Comparison of ENCODE assay signal across 8 cellular contexts in genomic region chr19:7098701-7099596, GRCh38. TPM values are rescaled to one million over a fixed set of nuclear protein-coding genes. Genes with fewer than 3 reads are reported as not detected.
A peak's percentile ranks its signal among the peaks of the same experiment; 100 is the strongest.
DNase-seq lines count a peak whose midpoint lies in the region; ATAC-seq and TF ChIP-seq lines count a peak whose summit lies in the region.

No MANE protein-coding gene starts in this region.

- peak overlapping the region; percentile 45 to 54 for H3K4me3 ChIP-seq in prostate gland

- peak overlapping the region; percentile 97 for H3K27ac ChIP-seq in angular gyrus (ENCODE audit: low read depth, low read length)
- peak overlapping the region; percentile 85 to 91 for H3K27ac ChIP-seq in prostate gland

- no peaks in the 10 kb centered on the region for H3K27me3 Mint-ChIP-seq in T-helper 17 cell

- peaks cover 8% of the 10 kb centered on the region for H3K4me1 Mint-ChIP-seq in T-helper 17 cell

- TF ChIP-seq POLR2A in prostate gland (IDR thresholded peaks at IDR 0.05): peak; percentile 31

- DNase-seq in NCI-H1694 (lab: John Stamatoyannopoulos, UW): peak; percentile 87
- DNase-seq in T-helper 17 cell: peak; percentile 68 to 87 (median 73)
- DNase-seq in left ventricle myocardium superior: peak; percentile 92
- peak; percentile 87 for DNase-seq in prostate gland (ENCODE audit: low spot score)
- DNase-seq in ureter (ENCODE audit: low spot score): peak; percentile 95

- peaks cover 4% of the 10 kb centered on the region for H3K9me3 ChIP-seq in T-helper 17 cell (ENCODE audit: control insufficient read depth, low read length, poor library complexity, severe bottlenecking)
- H3K9me3 ChIP-seq in prostate gland: no peaks in the 10 kb centered on the region

- no peaks in the 10 kb centered on the region for H3K4me1 ChIP-seq in prostate gland (replicated peaks)

- H3K27me3 ChIP-seq in prostate gland (replicated peaks; ENCODE audit: insufficient read depth): no peaks in the 10 kb centered on the region

- H3K27ac Mint-ChIP-seq in T-helper 17 cell: peak overlapping the region; percentile 91

- ATAC-seq in GM18498 (IDR thresholded peaks at IDR 0.05; ENCODE audit: unreplicated experiment): peak; percentile 88
- peak; percentile 84 for ATAC-seq in HG02884 (IDR thresholded peaks at IDR 0.05; ENCODE audit: unreplicated experiment)
- ATAC-seq in T-helper 17 cell: peak; percentile 94
- peak; percentile 93 for ATAC-seq in left ventricle myocardium superior

- peak overlapping the region; percentile 95 for H3K4me3 Mint-ChIP-seq in T-helper 17 cell

- intact Hi-C loops in left ventricle myocardium superior (cut with micrococcal nuclease): no loop called here
- intact Hi-C loops in prostate gland (cut with DNase I): loop anchor here (2.0 to 10.0 kb wide), 2 partner anchors 242 to 536 kb away; partner anchors contain the start of genes PCP2 and STXBP2

- TF ChIP-seq CTCF in prostate gland (IDR thresholded peaks at IDR 0.05): no peak

- no peaks in the 10 kb centered on the region for H3K36me3 ChIP-seq in prostate gland

- WGBS in prostate gland: under 1% methylated on average over 78 of the region's 78 CpGs

- H3K36me3 Mint-ChIP-seq in T-helper 17 cell (ENCODE audit: low read depth): no peaks in the 10 kb centered on the region

RNA-seq across cellular contexts. Expression of gene ZNF557, which starts 29.4 kb away (rescaled TPM):
- total RNA-seq in T-helper 17 cell: 10 to 100 TPM in 1 of 2 donors, 1 to 10 TPM in 1; 9.4 to 11.2 TPM
- 3.2 TPM for total RNA-seq in left ventricle myocardium superior
- 10 to 100 TPM; 12.2 to 14.7 TPM for total RNA-seq in prostate gland
- total RNA-seq in ureter: 14.8 TPM

RNA-seq across cellular contexts. Expression of gene MBD3L3, which starts 40.5 kb away (rescaled TPM):
- not detected for total RNA-seq in T-helper 17 cell
- total RNA-seq in left ventricle myocardium superior: not detected
- 1 to 10 TPM in 1 of 2 donors, not detected in 1; 1.5 TPM for total RNA-seq in prostate gland
- total RNA-seq in ureter: not detected

RNA-seq across cellular contexts. Expression of gene MBD3L2, which starts 49.8 kb away (rescaled TPM):
- not detected for total RNA-seq in T-helper 17 cell
- total RNA-seq in left ventricle myocardium superior: not detected
- total RNA-seq in prostate gland: not detected
- total RNA-seq in ureter: not detected

RNA-seq across cellular contexts. Expression of gene MBD3L4, which starts 59.0 kb away (rescaled TPM):
- total RNA-seq in T-helper 17 cell (not detected), left ventricle myocardium superior (not detected), prostate gland (1 to 10 TPM in 1 of 2 donors, not detected in 1; 1.5 TPM), ureter (not detected)

Comparison
In these comparisons a context has a peak if more than half of its experiments do, and no peak if none do; other contexts are left out.
1. Peak in every context shown above with its lines: DNase-seq, ATAC-seq, H3K4me3 ChIP-seq and H3K27ac ChIP-seq.